ENCODE assay signal across 18 cellular contexts in genomic region chr6:106247293-106247692, GRCh38.
DNase-seq lines count a peak whose midpoint lies in the region; ATAC-seq and TF ChIP-seq lines count a peak whose summit lies in the region.
"Had no signal": no experiment of that assay in that cellular context is flagged by ENCODE, and none has a peak within 500 bp of the region (broad histone marks: within the 10 kb centered on the region; RNA-seq: fewer than 3 reads in every experiment).

No MANE protein-coding gene starts in this region.

- no peaks in the 10 kb centered on the region for H4K20me1 ChIP-seq in PC-3 (ENCODE audit: low read length)

- WGBS in lower leg skin, 2 donors: 71 to 86% methylated on average over 3 of the region's 3 CpGs

- H3K4me2 ChIP-seq in PC-3 (ENCODE audit: low read length): 0 out of 2 replicates have a peak overlapping the region, but pooled peaks have one; percentile 20

- peaks cover 15% of the 10 kb centered on the region for H3K4me1 ChIP-seq in PC-3 (ENCODE audit: insufficient read depth, low read length)
- no peaks in the 10 kb centered on the region; the same call in 1 of the 2 replicates for H3K4me1 ChIP-seq in HAP-1
- H3K4me1 ChIP-seq: SJCRH30, tibial nerve had no signal

- H3K36me3 ChIP-seq in PC-3 (ENCODE audit: low read depth, low read length) (peaks cover 3% of the 10 kb centered on the region; the same call in 1 of the 2 replicates), HAP-1 (replicated peaks) (no peaks in the 10 kb centered on the region; the same call in 1 of the 2 replicates)

- no peak overlapping the region for H2AFZ ChIP-seq in PC-3 (ENCODE audit: low read length)

- no peaks in the 10 kb centered on the region for H3K27me3 Mint-ChIP-seq in Calu3 (ENCODE audit: unreplicated experiment)

- no peak overlapping the region for H3K4me3 ChIP-seq in PC-3 (ENCODE audit: low read length)
- no peak overlapping the region for H3K4me3 ChIP-seq in HAP-1
- no peak overlapping the region for H3K4me3 ChIP-seq in lower leg skin (ENCODE audit: low read depth, poor library complexity, severe bottlenecking)
- H3K4me3 ChIP-seq: heart left ventricle, SJCRH30, spleen, tibial nerve had no signal

- H3K27me3 ChIP-seq in PC-3 (ENCODE audit: low read length) (no peaks in the 10 kb centered on the region), HAP-1 (ENCODE audit: low read depth) (no peaks in the 10 kb centered on the region)
- H3K27me3 ChIP-seq: heart left ventricle, SJCRH30, spleen, tibial nerve had no signal

- POLR2A ChIA-PET in PC-3 (lab: Charles Lee; ENCODE audit: unreplicated experiment): no interaction called here

- no peaks in the 10 kb centered on the region for H3K36me3 Mint-ChIP-seq in Calu3 (ENCODE audit: insufficient read depth, unreplicated experiment)

- H3K9me3 ChIP-seq in PC-3 (ENCODE audit: low read length) (no peaks in the 10 kb centered on the region), HAP-1 (no peaks in the 10 kb centered on the region)
- H3K9me3 ChIP-seq: heart left ventricle, SJCRH30, spleen, tibial nerve had no signal

- intact Hi-C loops in PC-3 (cut with micrococcal nuclease): no loop called here
- intact Hi-C loops in Calu3 (cut with micrococcal nuclease; ENCODE audit: unreplicated experiment): loop anchor here (5.0 kb wide), 1 partner anchor 55 kb away; no protein-coding TSS in a partner anchor
- intact Hi-C loops in lower leg skin (cut with DNase I; ENCODE audit: low total_unique reads): no loop called here

- ATAC-seq in GM19025 (IDR thresholded peaks at IDR 0.05; ENCODE audit: low read depth, unreplicated experiment): peak; percentile 72
- ATAC-seq in HG02571 (IDR thresholded peaks at IDR 0.05; ENCODE audit: unreplicated experiment): peak; percentile 34
- peak; percentile 96 for ATAC-seq in PC-3
- ATAC-seq: heart left ventricle, left cardiac atrium had no signal

- peak overlapping the region; percentile 31 for H3K27ac ChIP-seq in PC-3 (ENCODE audit: low read length)
- H3K27ac ChIP-seq: heart left ventricle, SJCRH30, spleen, tibial nerve had no signal

- H3K9ac ChIP-seq in PC-3 (ENCODE audit: low read length): no peak overlapping the region

- BruUV-seq in PC-3 (replicated peaks; lab: Mats Ljungman, UMichigan): TSS peak; percentile 15
- BruUV-seq in Calu3 (replicated peaks; lab: Mats Ljungman, UMichigan): no TSS peak

- H3K27ac Mint-ChIP-seq in Calu3 (ENCODE audit: unreplicated experiment): no peak overlapping the region
- H3K27ac Mint-ChIP-seq: endodermal cell had no signal

- no peaks in the 10 kb centered on the region for H3K9me2 ChIP-seq in PC-3 (replicated peaks; ENCODE audit: low read length)

- no peaks in the 10 kb centered on the region for H3K4me1 Mint-ChIP-seq in Calu3 (ENCODE audit: low read depth, unreplicated experiment)
- H3K4me1 Mint-ChIP-seq: endodermal cell, neural crest cell had no signal

- peaks cover 19% of the 10 kb centered on the region for H3K79me2 ChIP-seq in PC-3 (ENCODE audit: low read length)

- no peaks in the 10 kb centered on the region for H3K9me3 Mint-ChIP-seq in Calu3 (ENCODE audit: low read depth, unreplicated experiment)
- H3K9me3 Mint-ChIP-seq: endodermal cell, neural crest cell had no signal

- CTCF ChIA-PET in PC-3 (lab: Charles Lee) (no interaction called here), Calu3 (lab: Charles Lee) (no interaction called here)

- no peak overlapping the region for H3K4me3 Mint-ChIP-seq in Calu3 (ENCODE audit: low read depth, unreplicated experiment)
- H3K4me3 Mint-ChIP-seq: endodermal cell, neural crest cell had no signal

- peak; percentile 24 for DNase-seq in PC-3
- peak; percentile 47 for DNase-seq in iris pigment epithelial cell (ENCODE audit: low read depth)
- no peak for DNase-seq in Calu3
- no peak for DNase-seq in GM13976 (ENCODE audit: low spot score)
- no peak for DNase-seq in HAP-1 (ENCODE audit: low spot score in 2 of 2)
- DNase-seq in lower leg skin (ENCODE audit: low spot score in 2 of 2): no peak
- DNase-seq: aorta, endodermal cell, heart left ventricle, Karpas-422, left cardiac atrium, NCI-H2081 treated with DMSO at 0.1 percent for 48 hours, SJCRH30, spleen had no signal

- TF ChIP-seq CTCF in PC-3 (conservative IDR thresholded peaks at IDR 0.05; ENCODE audit: low read depth, low read length) (no peak), Calu3 (IDR thresholded peaks at IDR 0.05; ENCODE audit: unreplicated experiment) (no peak), GM13976 (IDR thresholded peaks at IDR 0.05; ENCODE audit: borderline replicate concordance, control extremely low read depth, extremely low read depth, insufficient read depth, missing control alignments) (no peak), lower leg skin (IDR thresholded peaks at IDR 0.05) (no peak)

- H3F3A ChIP-seq in PC-3 (ENCODE audit: low read length, unreplicated experiment): no peaks in the 10 kb centered on the region

- in situ Hi-C loops in GM13976 (cut with MboI; ENCODE audit: low sequenced_read_pairs, unreplicated experiment): no loop called here
- in situ Hi-C loops in HAP-1 (cut with MboI; ENCODE audit: low sequenced_read_pairs): no loop called here

- TF ChIP-seq POLR2A in lower leg skin (IDR thresholded peaks at IDR 0.05): no peak

Comparison
In these comparisons a context has a peak if more than half of its experiments do, and no peak if none do; other contexts are left out.
1. ATAC-seq: peak in every context shown above with its lines; median percentile 96 in PC-3; 72 in GM19025; 34 in HG02571.
2. DNase-seq: peak in PC-3 (single experiment) and iris pigment epithelial cell (single experiment); none in Calu3 (single experiment), GM13976 (single experiment), HAP-1 (0 of 2) and lower leg skin (0 of 2).